ENCODE assay signal across 8 cellular contexts in genomic region chr14:29927596-29928341, GRCh38. TPM values are rescaled to one million over a fixed set of nuclear protein-coding genes. Genes with fewer than 3 reads are reported as not detected.
A peak's percentile ranks its signal among the peaks of the same experiment; 100 is the strongest.
DNase-seq lines count a peak whose midpoint lies in the region; ATAC-seq and TF ChIP-seq lines count a peak whose summit lies in the region.

PRKD1 (minus strand) TSS chr14:29927847.

- H3K4me1 ChIP-seq in gastroesophageal sphincter: peaks cover 6 to 27% (median 12%) of the 10 kb centered on the region in 3 donors

- H3K27ac ChIP-seq in gastroesophageal sphincter: peak within 1 kb of the TSS; percentile 30 to 90 (median 86)

- CTCF ChIA-PET in activated CD4-positive, alpha-beta memory T cell treated with anti-CD3 and anti-CD28 coated beads, Interleukin-2, amount 10 ng/mL, durations not matched to agents 7 days and 5 days (lab: Charles Lee): no interaction called here

- H3K27me3 Mint-ChIP-seq in activated CD4-positive, alpha-beta memory T cell treated with anti-CD3 and anti-CD28 coated beads, Interleukin-2, amount 10 ng/mL, durations not matched to agents 7 days and 5 days: peaks cover 19% of the 10 kb centered on the region
- H3K27me3 Mint-ChIP-seq in nephron (ENCODE audit: low read depth): peaks cover 9% of the 10 kb centered on the region

- H3K4me3 ChIP-seq in gastroesophageal sphincter: peak within 1 kb of the TSS; percentile 73 to 85

- POLR2A ChIA-PET in activated CD4-positive, alpha-beta memory T cell treated with anti-CD3 and anti-CD28 coated beads, Interleukin-2, amount 10 ng/mL, durations not matched to agents 7 days and 5 days (lab: Charles Lee): no interaction called here

- no peaks in the 10 kb centered on the region for H3K9me3 Mint-ChIP-seq in activated CD4-positive, alpha-beta memory T cell treated with anti-CD3 and anti-CD28 coated beads, Interleukin-2, amount 10 ng/mL, durations not matched to agents 7 days and 5 days
- no peaks in the 10 kb centered on the region for H3K9me3 Mint-ChIP-seq in nephron

- WGBS in gastroesophageal sphincter (ENCODE audit: low coverage in 1 of 2), 2 donors: 0 to 68% methylated on average over 2 to 17 of the region's 75 CpGs

- no peaks in the 10 kb centered on the region for H3K9me3 ChIP-seq in gastroesophageal sphincter

- H3K4me3 Mint-ChIP-seq in activated CD4-positive, alpha-beta memory T cell treated with anti-CD3 and anti-CD28 coated beads, Interleukin-2, amount 10 ng/mL, durations not matched to agents 7 days and 5 days: peak within 1 kb of the TSS; percentile 14
- peak within 1 kb of the TSS; percentile 96 to 98 (median 98) for H3K4me3 Mint-ChIP-seq in nephron

- H3K27ac Mint-ChIP-seq in activated CD4-positive, alpha-beta memory T cell treated with anti-CD3 and anti-CD28 coated beads, Interleukin-2, amount 10 ng/mL, durations not matched to agents 7 days and 5 days: no peak within 1 kb of the TSS
- peak within 1 kb of the TSS; percentile 63 to 83 (median 83) for H3K27ac Mint-ChIP-seq in nephron

- peak in 1 of 2 donors; percentile 25 for TF ChIP-seq POLR2A in gastroesophageal sphincter (IDR thresholded peaks at IDR 0.05)

- TF ChIP-seq CTCF in gastroesophageal sphincter (IDR thresholded peaks at IDR 0.05): peak in 2 of 4 experiments; percentile 15 to 60
- peak in 2 of 3 experiments; percentile 32 to 36 for TF ChIP-seq CTCF in nephron (IDR thresholded peaks at IDR 0.05; ENCODE audit: unreplicated experiment in 3 of 3)

- peak; percentile 71 for DNase-seq in COLO668 (lab: John Stamatoyannopoulos, UW; ENCODE audit: unreplicated experiment)
- peak; percentile 89 for DNase-seq in HuH-7 (ENCODE audit: low spot score)
- DNase-seq in activated CD4-positive, alpha-beta memory T cell treated with anti-CD3 and anti-CD28 coated beads, Interleukin-2, amount 10 ng/mL, durations not matched to agents 7 days and 5 days: no peak

- ATAC-seq in GM19395 (IDR thresholded peaks at IDR 0.05; ENCODE audit: unreplicated experiment) (peak; percentile 52), gastroesophageal sphincter (peak; percentile 84), HG03025 (IDR thresholded peaks at IDR 0.05; ENCODE audit: low FRiP score, unreplicated experiment) (no peak), HG03095 (IDR thresholded peaks at IDR 0.05; ENCODE audit: unreplicated experiment) (no peak)

- peaks cover 6% of the 10 kb centered on the region for H3K36me3 Mint-ChIP-seq in activated CD4-positive, alpha-beta memory T cell treated with anti-CD3 and anti-CD28 coated beads, Interleukin-2, amount 10 ng/mL, durations not matched to agents 7 days and 5 days (ENCODE audit: low read depth)
- no peaks in the 10 kb centered on the region for H3K36me3 Mint-ChIP-seq in nephron (ENCODE audit: low read depth)

- H3K27me3 ChIP-seq in gastroesophageal sphincter: no peaks in the 10 kb centered on the region

- peaks cover 6% of the 10 kb centered on the region for H3K4me1 Mint-ChIP-seq in activated CD4-positive, alpha-beta memory T cell treated with anti-CD3 and anti-CD28 coated beads, Interleukin-2, amount 10 ng/mL, durations not matched to agents 7 days and 5 days
- peaks cover 27% of the 10 kb centered on the region for H3K4me1 Mint-ChIP-seq in nephron

- TF ChIP-seq EP300 in gastroesophageal sphincter (IDR thresholded peaks at IDR 0.05): no peak

- no peaks in the 10 kb centered on the region for H3K36me3 ChIP-seq in gastroesophageal sphincter

RNA-seq across cellular contexts. Expression of gene PRKD1, which starts in this region (rescaled TPM):
- not detected for total RNA-seq in activated CD4-positive, alpha-beta memory T cell treated with anti-CD3 and anti-CD28 coated beads, Interleukin-2, amount 10 ng/mL, durations not matched to agents 7 days and 5 days
- total RNA-seq in gastroesophageal sphincter: 10 to 100 TPM; 11.9 to 14.3 (median 12.6) TPM

Comparison
In these comparisons a context has a peak if more than half of its experiments do, and no peak if none do; other contexts are left out.
1. RNA of gene PRKD1 (total RNA-seq): 11.9 to 14.3 TPM in gastroesophageal sphincter; not detected in activated CD4-positive, alpha-beta memory T cell treated with anti-CD3 and anti-CD28 coated beads, Interleukin-2, amount 10 ng/mL, durations not matched to agents 7 days and 5 days; every median in the first group is over 10 times any median in the second.
2. ATAC-seq: peak in GM19395 (single experiment) and gastroesophageal sphincter (single experiment); none in HG03025 (single experiment) and HG03095 (single experiment).